ENCODE assay signal across 17 cellular contexts in the genomic region with DNA sequence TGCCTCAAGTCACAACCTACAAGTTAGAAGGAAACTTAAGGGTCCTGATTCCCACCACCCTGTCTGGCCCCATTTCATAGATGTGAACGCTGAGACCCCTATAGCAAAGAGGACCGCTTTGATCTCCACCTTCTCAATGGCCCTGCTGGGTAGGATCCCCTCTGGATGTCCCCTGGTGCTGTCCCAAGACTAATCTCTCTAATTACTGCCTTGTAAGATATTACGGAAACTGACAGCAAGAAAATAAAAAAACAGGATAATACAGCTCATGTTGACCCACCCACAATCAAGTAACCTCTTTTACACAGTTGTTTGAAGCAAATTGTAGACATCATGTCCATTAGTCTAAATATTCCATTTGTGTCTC. TPM values are rescaled to one million over a fixed set of nuclear protein-coding genes. Genes with fewer than 3 reads are reported as not detected.
DNase-seq lines count a peak whose midpoint lies in the region; ATAC-seq and TF ChIP-seq lines count a peak whose summit lies in the region.
"Had no signal": no experiment of that assay in that cellular context is flagged by ENCODE, and none has a peak within 500 bp of the region (broad histone marks: within the 10 kb centered on the region; RNA-seq: fewer than 3 reads in every experiment).

No MANE protein-coding gene starts in this region.

- H3K9ac ChIP-seq in SU-DHL-6 (ENCODE audit: low read length) = no peak overlapping the region

- H3K9me3 Mint-ChIP-seq in memory B cell = no peaks in the 10 kb centered on the region
- peaks cover 0 to 3% (median 0%) of the 10 kb centered on the region in 7 donors for H3K9me3 Mint-ChIP-seq in CD14-positive monocyte
- H3K9me3 Mint-ChIP-seq: CD4-positive, alpha-beta memory T cell; HFFc6 had no signal

- intact Hi-C loops in CD14-positive monocyte (cut with micrococcal nuclease) = loop anchor here in 1 of 2 donors (5.0 kb wide), 1 partner anchor 39 kb away; no protein-coding TSS in a partner anchor

- H3K27me3 Mint-ChIP-seq in memory B cell (no peaks in the 10 kb centered on the region), CD14-positive monocyte (ENCODE audit: low read depth in 3 of 3) (peaks cover 2 to 10% (median 3%) of the 10 kb centered on the region in 3 donors)

- H3K9me2 ChIP-seq in DOHH2 (replicated peaks; ENCODE audit: control insufficient read depth, low read length) = no peaks in the 10 kb centered on the region
- H3K9me2 ChIP-seq in SU-DHL-6 (replicated peaks; ENCODE audit: insufficient read depth, low read length) = no peaks in the 10 kb centered on the region

- H3K27ac ChIP-seq in DOHH2 (ENCODE audit: low read depth, low read length) (peak overlapping the region; percentile 90), SU-DHL-6 (ENCODE audit: low read depth, low read length) (peak overlapping the region; percentile 70)
- H3K27ac ChIP-seq: C4-2B had no signal

- H3K36me3 Mint-ChIP-seq in memory B cell (peaks cover 6% of the 10 kb centered on the region), CD14-positive monocyte (no peaks in the 10 kb centered on the region)
- H3K36me3 Mint-ChIP-seq: CD4-positive, alpha-beta memory T cell had no signal

- TF ChIP-seq CTCF in DOHH2 (IDR thresholded peaks at IDR 0.05; ENCODE audit: low read depth, low read length, poor library complexity, severe bottlenecking) = no peak
- TF ChIP-seq CTCF in SU-DHL-6 (IDR thresholded peaks at IDR 0.05; ENCODE audit: insufficient read depth, low read length, poor library complexity, severe bottlenecking) = no peak
- no peak for TF ChIP-seq CTCF in CD14-positive monocyte (IDR thresholded peaks at IDR 0.05)

- H3K4me3 Mint-ChIP-seq in memory B cell (no peak overlapping the region), CD14-positive monocyte (no peak overlapping the region)
- H3K4me3 Mint-ChIP-seq: CD4-positive, alpha-beta memory T cell; GM23338; HFFc6 had no signal

- H4K20me1 ChIP-seq in DOHH2 (ENCODE audit: control insufficient read depth, insufficient read depth, low read depth, low read length) (no peaks in the 10 kb centered on the region), SU-DHL-6 (ENCODE audit: low read depth, low read length) (no peaks in the 10 kb centered on the region)

- H3K27ac Mint-ChIP-seq in memory B cell (peak overlapping the region; percentile 91), CD14-positive monocyte (no peak overlapping the region)
- H3K27ac Mint-ChIP-seq: CD4-positive, alpha-beta memory T cell; GM23338; HFFc6 had no signal

- H3K4me1 Mint-ChIP-seq in memory B cell (peaks cover 49% of the 10 kb centered on the region), CD14-positive monocyte (peaks cover 20% of the 10 kb centered on the region)
- H3K4me1 Mint-ChIP-seq: CD4-positive, alpha-beta memory T cell; GM23338 had no signal

- H3K4me1 ChIP-seq in DOHH2 (ENCODE audit: control insufficient read depth, low read length) = peaks cover 76% of the 10 kb centered on the region
- H3K4me1 ChIP-seq: BE2C had no signal

- H3K4me3 ChIP-seq in DOHH2 (ENCODE audit: low read length) (no peak overlapping the region), SU-DHL-6 (ENCODE audit: insufficient read depth, low read length, poor library complexity, severe bottlenecking) (no peak overlapping the region)
- H3K4me3 ChIP-seq: GM23338 had no signal

- H3K79me2 ChIP-seq in DOHH2 (ENCODE audit: control insufficient read depth, low read length) = no peaks in the 10 kb centered on the region
- H3K79me2 ChIP-seq in SU-DHL-6 (ENCODE audit: insufficient read depth, low read length) = peaks cover 3% of the 10 kb centered on the region; the same call in 1 of the 2 replicates

- H3K27me3 ChIP-seq in DOHH2 (ENCODE audit: control insufficient read depth, low read length) = no peaks in the 10 kb centered on the region
- no peaks in the 10 kb centered on the region for H3K27me3 ChIP-seq in SU-DHL-6 (ENCODE audit: low read length)

- peak overlapping the region; percentile 10; the same call in 1 of the 2 replicates for H3K4me2 ChIP-seq in DOHH2 (ENCODE audit: low read length)
- H3K4me2 ChIP-seq in SU-DHL-6 (ENCODE audit: low read depth, low read length, poor library complexity, severe bottlenecking) = no peak overlapping the region
- H3K4me2 ChIP-seq: GM23338 had no signal

- DNase-seq in memory B cell (ENCODE audit: low spot score in 2 of 2) = no peak
- no peak for DNase-seq in activated CD4-positive, alpha-beta T cell treated with anti-CD3 and anti-CD28 coated beads for 4 hours
- DNase-seq in HT-29 (ENCODE audit: low spot score) = no peak
- no peak for DNase-seq in CD14-positive monocyte (ENCODE audit: low spot score)
- DNase-seq: BE2C; CD4-positive, alpha-beta memory T cell; DMS153; DMS79; GF-D8; HFFc6 had no signal

- H3K36me3 ChIP-seq in DOHH2 (ENCODE audit: control insufficient read depth, low read length) (no peaks in the 10 kb centered on the region), SU-DHL-6 (ENCODE audit: low read length) (no peaks in the 10 kb centered on the region)
- H3K36me3 ChIP-seq: BE2C had no signal

- ATAC-seq in memory B cell (ENCODE audit: low read depth) (no peak), HG03457 (IDR thresholded peaks at IDR 0.05; ENCODE audit: unreplicated experiment) (no peak)
- ATAC-seq: GM23338, HCT116 had no signal

- H2AFZ ChIP-seq in SU-DHL-6 (ENCODE audit: low read depth, low read length, severe bottlenecking) = no peak overlapping the region
- H2AFZ ChIP-seq: GM23338 had no signal

- H3F3A ChIP-seq in DOHH2 (ENCODE audit: control insufficient read depth, insufficient read depth) (peaks cover 43% of the 10 kb centered on the region), SU-DHL-6 (ENCODE audit: insufficient read depth) (peaks cover 56% of the 10 kb centered on the region)

- no peaks in the 10 kb centered on the region for H3K9me3 ChIP-seq in DOHH2 (ENCODE audit: control insufficient read depth, insufficient read depth, low read length)
- no peaks in the 10 kb centered on the region for H3K9me3 ChIP-seq in SU-DHL-6 (ENCODE audit: insufficient read depth, low read length)
- H3K9me3 ChIP-seq: BE2C had no signal

RNA-seq across cellular contexts. Expression of gene IGLL5, which starts 20.9 kb away (rescaled TPM):
- not detected in 2 replicates for total RNA-seq in HT-29 (2014; rRNA removed; shearing (Covaris generic))
- polyA plus RNA-seq in CD14-positive monocyte = under 1 TPM in 1 of 2 donors, not detected in 1; 0.38 TPM
- total RNA-seq: A172; CD4-positive, alpha-beta memory T cell; GM23338; HFFc6 had no signal
- polyA plus RNA-seq: GM23338 had no signal
